26 cellular contexts compared by ENCODE assay signal in genomic region chr6:30840084-30840921, GRCh38. TPM values are rescaled to one million over a fixed set of nuclear protein-coding genes. Genes with fewer than 3 reads are reported as not detected.
A peak's percentile ranks its signal among the peaks of the same experiment; 100 is the strongest.
DNase-seq lines count a peak whose midpoint lies in the region; ATAC-seq and TF ChIP-seq lines count a peak whose summit lies in the region.
"Had no signal": no experiment of that assay in that cellular context is flagged by ENCODE, and none has a peak within 500 bp of the region (broad histone marks: within the 10 kb centered on the region; RNA-seq: fewer than 3 reads in every experiment).

No MANE protein-coding gene starts in this region.

- DNase-seq in MCF 10A (ENCODE audit: unreplicated experiment), result no peak
- DNase-seq in breast epithelium (ENCODE audit: low spot score in 2 of 2), result no peak
- DNase-seq in T-helper 17 cell, result no peak
- no peak for DNase-seq in HUDEP-2 (lab: John Stamatoyannopoulos, UW; ENCODE audit: unreplicated experiment in 76 of 76)
- DNase-seq in natural killer cell, result no peak
- DNase-seq: activated CD4-positive, alpha-beta T cell treated with anti-CD3 and anti-CD28 coated beads for 48 hours; activated CD8-positive, alpha-beta memory T cell treated with anti-CD3 and anti-CD28 coated beads, Interleukin-2, amount 10 ng/mL, durations not matched to agents 7 days and 5 days; activated naive CD4-positive, alpha-beta T cell treated with anti-CD3 and anti-CD28 coated beads, Interleukin-2, amount 50 U/mL, for 16 hours; COR-L47; immature natural killer cell; left ventricle myocardium inferior; MM.1S; nephron progenitor cell; right cardiac atrium; SK-N-SH; tibial artery had no signal

- H3K27ac ChIP-seq in breast epithelium (no peak overlapping the region), mucosa of rectum (ENCODE audit: low read depth in 2 of 2, low read length in 2 of 2) (peak overlapping the region; percentile 84 to 88)
- H3K27ac ChIP-seq: coronary artery, esophagus muscularis mucosa, left ventricle myocardium inferior, pancreas, tibial artery had no signal

- ATAC-seq in T-helper 17 cell (no peak), natural killer cell (no peak), HG02938 (IDR thresholded peaks at IDR 0.05; ENCODE audit: unreplicated experiment) (no peak), GM19463 (IDR thresholded peaks at IDR 0.05; ENCODE audit: unreplicated experiment) (no peak)
- ATAC-seq: activated CD8-positive, alpha-beta memory T cell treated with anti-CD3 and anti-CD28 coated beads, Interleukin-2, amount 10 ng/mL, durations not matched to agents 7 days and 5 days; right cardiac atrium had no signal

- CTCF ChIA-PET in MCF 10A (lab: Yijun Ruan, JAX), result interaction anchor here (0.6 kb wide), 3 partner anchors 18 to 213 kb away, joined by 3 read pairs; no protein-coding TSS in a partner anchor

- no peaks in the 10 kb centered on the region for H3K36me3 ChIP-seq in breast epithelium
- H3K36me3 ChIP-seq in mucosa of rectum (ENCODE audit: control insufficient read depth in 2 of 2, insufficient read depth in 2 of 2, low read length in 2 of 2), result no peaks in the 10 kb centered on the region
- H3K36me3 ChIP-seq: esophagus muscularis mucosa, left ventricle myocardium inferior, pancreas, tibial artery had no signal

- H3K9me3 ChIP-seq in breast epithelium, result no peaks in the 10 kb centered on the region
- H3K9me3 ChIP-seq in T-helper 17 cell (ENCODE audit: control insufficient read depth, low read length, poor library complexity, severe bottlenecking), result no peaks in the 10 kb centered on the region
- H3K9me3 ChIP-seq in mucosa of rectum (ENCODE audit: control insufficient read depth in 2 of 2, low read length in 2 of 2), result no peaks in the 10 kb centered on the region
- H3K9me3 ChIP-seq: esophagus muscularis mucosa, left ventricle myocardium inferior, pancreas, SK-N-SH, tibial artery had no signal

- TF ChIP-seq POLR2A in breast epithelium (IDR thresholded peaks at IDR 0.05), result no peak

- H3K27me3 ChIP-seq in breast epithelium (no peaks in the 10 kb centered on the region), mucosa of rectum (ENCODE audit: control insufficient read depth in 2 of 2, insufficient read depth in 2 of 2, low read length in 2 of 2) (no peaks in the 10 kb centered on the region)
- H3K27me3 ChIP-seq: esophagus muscularis mucosa, pancreas, tibial artery had no signal

- no peak overlapping the region for H3K4me3 ChIP-seq in breast epithelium
- no peak overlapping the region for H3K4me3 ChIP-seq in mucosa of rectum (ENCODE audit: low read length in 2 of 2)
- H3K4me3 ChIP-seq: coronary artery, esophagus muscularis mucosa, left ventricle myocardium inferior, pancreas, tibial artery had no signal

- H3K27ac Mint-ChIP-seq in MCF 10A (ENCODE audit: low read depth, unreplicated experiment) (peak overlapping the region; percentile 46), T-helper 17 cell (peak overlapping the region; percentile 14), natural killer cell (no peak overlapping the region)
- H3K27ac Mint-ChIP-seq: activated CD8-positive, alpha-beta memory T cell treated with anti-CD3 and anti-CD28 coated beads, Interleukin-2, amount 10 ng/mL, durations not matched to agents 7 days and 5 days; activated T-helper 1 cell treated with anti-CD3 and anti-CD28 coated beads, Interleukin-12 subunit alpha, Interleukin-12 subunit beta, Interleukin-2, Interleukin-4 antibody, amounts not matched to agents 30 ng/mL and 10 ng/mL and 1 ng/mL, durations not matched to agents 14 hours and 24 hours and 36 hours; B cell; nephron progenitor cell; stimulated activated naive CD8-positive, alpha-beta T cell treated with anti-CD3 and anti-CD28 coated beads, Interleukin-15, Interleukin-2, amounts not matched to agents 100 ng/mL and 50 ng/mL, for 24 hours had no signal

- intact Hi-C loops in MCF 10A (cut with micrococcal nuclease) (no loop called here), breast epithelium (cut with DNase I; ENCODE audit: low total_unique reads) (no loop called here), natural killer cell (cut with micrococcal nuclease) (no loop called here)

- no peaks in the 10 kb centered on the region for H3K27me3 Mint-ChIP-seq in MCF 10A (ENCODE audit: insufficient read depth, unreplicated experiment)
- peaks cover 4% of the 10 kb centered on the region for H3K27me3 Mint-ChIP-seq in T-helper 17 cell
- peaks cover 8 to 20% of the 10 kb centered on the region in 2 donors for H3K27me3 Mint-ChIP-seq in natural killer cell (ENCODE audit: low read depth in 2 of 2)
- H3K27me3 Mint-ChIP-seq: stimulated activated naive CD8-positive, alpha-beta T cell treated with anti-CD3 and anti-CD28 coated beads, Interleukin-15, Interleukin-2, amounts not matched to agents 100 ng/mL and 50 ng/mL, for 24 hours had no signal

- BruUV-seq in MCF 10A (replicated peaks; lab: Mats Ljungman, UMichigan), result no TSS peak

- peak overlapping the region in 1 of 2 donors; percentile 32 for H3K9ac ChIP-seq in mucosa of rectum (ENCODE audit: low read depth in 1 of 2, low read length in 2 of 2)
- H3K9ac ChIP-seq: SK-N-SH had no signal

- H3K36me3 Mint-ChIP-seq in MCF 10A (ENCODE audit: insufficient read depth, unreplicated experiment) (no peaks in the 10 kb centered on the region), T-helper 17 cell (ENCODE audit: low read depth) (peaks cover 2% of the 10 kb centered on the region), natural killer cell (no peaks in the 10 kb centered on the region)
- H3K36me3 Mint-ChIP-seq: activated CD8-positive, alpha-beta memory T cell treated with anti-CD3 and anti-CD28 coated beads, Interleukin-2, amount 10 ng/mL, durations not matched to agents 7 days and 5 days; immature natural killer cell had no signal

- peaks cover 0 to 3% of the 10 kb centered on the region in 2 donors for H3K4me1 ChIP-seq in breast epithelium
- H3K4me1 ChIP-seq in mucosa of rectum (ENCODE audit: control insufficient read depth in 2 of 2, insufficient read depth in 2 of 2, low read length in 2 of 2), result peaks cover 7 to 15% of the 10 kb centered on the region in 2 donors

- TF ChIP-seq CTCF in MCF 10A (IDR thresholded peaks at IDR 0.05; ENCODE audit: unreplicated experiment), result no peak
- no peak for TF ChIP-seq CTCF in breast epithelium (IDR thresholded peaks at IDR 0.05)
- no peak for TF ChIP-seq CTCF in natural killer cell (IDR thresholded peaks at IDR 0.05)

- H3K4me1 Mint-ChIP-seq in MCF 10A (ENCODE audit: insufficient read depth, unreplicated experiment) (peaks cover 30% of the 10 kb centered on the region), T-helper 17 cell (peaks cover 22% of the 10 kb centered on the region), natural killer cell (peaks cover 21 to 36% of the 10 kb centered on the region in 2 donors)

- POLR2A ChIA-PET in MCF 10A (lab: Yijun Ruan, JAX), result interaction anchor here (0.5 to 1.6 kb wide), 4 partner anchors 11 to 46 kb away, joined by 4 to 8 read pairs (median 5); no protein-coding TSS in a partner anchor

- no peak overlapping the region for H3K4me3 Mint-ChIP-seq in MCF 10A (ENCODE audit: unreplicated experiment)
- no peak overlapping the region for H3K4me3 Mint-ChIP-seq in T-helper 17 cell
- H3K4me3 Mint-ChIP-seq in natural killer cell, result no peak overlapping the region
- H3K4me3 Mint-ChIP-seq: activated CD8-positive, alpha-beta memory T cell treated with anti-CD3 and anti-CD28 coated beads, Interleukin-2, amount 10 ng/mL, durations not matched to agents 7 days and 5 days; activated T-helper 1 cell treated with anti-CD3 and anti-CD28 coated beads, Interleukin-12 subunit alpha, Interleukin-12 subunit beta, Interleukin-2, Interleukin-4 antibody, amounts not matched to agents 30 ng/mL and 10 ng/mL and 1 ng/mL, durations not matched to agents 14 hours and 24 hours and 36 hours; B cell; nephron progenitor cell; stimulated activated naive CD8-positive, alpha-beta T cell treated with anti-CD3 and anti-CD28 coated beads, Interleukin-15, Interleukin-2, amounts not matched to agents 100 ng/mL and 50 ng/mL, for 24 hours; T-helper 2 cell treated with Interferon-gamma antibody and Interleukin-4, amounts not matched to agents 5 μg/mL and 100 μg/mL, for 36 hours had no signal

- no peaks in the 10 kb centered on the region for H3K9me3 Mint-ChIP-seq in MCF 10A (ENCODE audit: unreplicated experiment)
- no peaks in the 10 kb centered on the region for H3K9me3 Mint-ChIP-seq in natural killer cell
- H3K9me3 Mint-ChIP-seq: activated T-helper 1 cell treated with anti-CD3 and anti-CD28 coated beads, Interleukin-12 subunit alpha, Interleukin-12 subunit beta, Interleukin-2, Interleukin-4 antibody, amounts not matched to agents 30 ng/mL and 10 ng/mL and 1 ng/mL, durations not matched to agents 14 hours and 24 hours and 36 hours; immature natural killer cell; nephron progenitor cell; stimulated activated naive CD8-positive, alpha-beta T cell treated with anti-CD3 and anti-CD28 coated beads, Interleukin-15, Interleukin-2, amounts not matched to agents 100 ng/mL and 50 ng/mL, for 24 hours; T-helper 2 cell treated with Interferon-gamma antibody and Interleukin-4, amounts not matched to agents 5 μg/mL and 100 μg/mL, for 36 hours had no signal

RNA-seq across cellular contexts. Expression of gene DDR1, which starts 44.0 kb away (rescaled TPM):
- total RNA-seq in MCF 10A (2022) (59.7 and 66.0 TPM in 2 replicates), breast epithelium (100 to 1,000 TPM in 1 of 3 donors, 10 to 100 TPM in 2; 18.1 to 149 (median 72.1) TPM), T-helper 17 cell (1 to 10 TPM; 1.8 to 5.6 TPM), natural killer cell (1 to 10 TPM; 2.6 to 7.4 (median 5.2) TPM)

Comparison
In these comparisons a context has a peak if more than half of its experiments do, and no peak if none do; other contexts are left out.
1. H3K27ac Mint-ChIP-seq: peak in MCF 10A (single experiment) and T-helper 17 cell (single experiment); none in natural killer cell (0 of 2).
2. H3K27ac ChIP-seq: peak in mucosa of rectum (2 of 2); none in breast epithelium (0 of 2).